ENCODE assay signal across 29 cellular contexts in genomic region chr2:74242354-74243071, GRCh38.
"Had no signal": no experiment of that assay in that cellular context is flagged by ENCODE, and none has a peak within 500 bp of the region (broad histone marks: within the 10 kb centered on the region; RNA-seq: fewer than 3 reads in every experiment).

No MANE protein-coding gene starts in this region.

- H3K27ac ChIP-seq: ascending aorta, body of pancreas, SK-N-MC had no signal

- ATAC-seq: activated CD8-positive, alpha-beta T cell treated with anti-CD3 and anti-CD28 coated beads, Interleukin-2, amount 10 ng/mL, durations not matched to agents 7 days and 5 days; body of pancreas; Panc1; Right ventricle myocardium inferior; T-cell; WTC11 had no signal

- H3K4me1 ChIP-seq: body of pancreas had no signal

- H3K9me3 ChIP-seq: ascending aorta, body of pancreas had no signal

- DNase-seq: activated CD4-positive, alpha-beta T cell treated with anti-CD3 and anti-CD28 coated beads for 48 hours; activated CD4-positive, alpha-beta T cell treated with anti-CD3 and anti-CD28 coated beads, Interleukin-2, amount 50 U/mL, for 4 hours; activated CD4-positive, CD25-positive, alpha-beta regulatory T cell treated with anti-CD3 and anti-CD28 coated beads, Interleukin-2, amount 50 U/mL, for 72 hours; activated CD8-positive, alpha-beta T cell treated with anti-CD3 and anti-CD28 coated beads, Interleukin-2, amount 10 ng/mL, durations not matched to agents 7 days and 5 days; activated naive CD4-positive, alpha-beta T cell treated with anti-CD3 and anti-CD28 coated beads, Interleukin-2, amount 50 U/mL, for 16 hours; activated T-cell treated with anti-CD3 and anti-CD28 coated beads, Interleukin-2, amount 50 U/mL, for 24 hours; amniotic stem cell; body of pancreas; central memory CD4-positive, alpha-beta T cell; KG1; NCI-H1092; NCI-H1417; NCI-H1694; NCI-H2029; NCI-H2107; NCI-H2171 treated with DMSO at 0.1 percent for 48 hours; NCI-H226; NCI-H526 treated with DMSO at 0.1 percent for 48 hours; NCI-H82; RPMI8226; T-cell; T-helper 2 cell; T1000 had no signal

- FAIRE-seq: bronchial epithelial cell had no signal

- H3K4me3 ChIP-seq: ascending aorta, body of pancreas, SK-N-MC had no signal

- H3K27me3 ChIP-seq: ascending aorta, body of pancreas had no signal

- H3K36me3 ChIP-seq: ascending aorta had no signal
